ENCODE assay signal across 24 cellular contexts in the genomic region with DNA sequence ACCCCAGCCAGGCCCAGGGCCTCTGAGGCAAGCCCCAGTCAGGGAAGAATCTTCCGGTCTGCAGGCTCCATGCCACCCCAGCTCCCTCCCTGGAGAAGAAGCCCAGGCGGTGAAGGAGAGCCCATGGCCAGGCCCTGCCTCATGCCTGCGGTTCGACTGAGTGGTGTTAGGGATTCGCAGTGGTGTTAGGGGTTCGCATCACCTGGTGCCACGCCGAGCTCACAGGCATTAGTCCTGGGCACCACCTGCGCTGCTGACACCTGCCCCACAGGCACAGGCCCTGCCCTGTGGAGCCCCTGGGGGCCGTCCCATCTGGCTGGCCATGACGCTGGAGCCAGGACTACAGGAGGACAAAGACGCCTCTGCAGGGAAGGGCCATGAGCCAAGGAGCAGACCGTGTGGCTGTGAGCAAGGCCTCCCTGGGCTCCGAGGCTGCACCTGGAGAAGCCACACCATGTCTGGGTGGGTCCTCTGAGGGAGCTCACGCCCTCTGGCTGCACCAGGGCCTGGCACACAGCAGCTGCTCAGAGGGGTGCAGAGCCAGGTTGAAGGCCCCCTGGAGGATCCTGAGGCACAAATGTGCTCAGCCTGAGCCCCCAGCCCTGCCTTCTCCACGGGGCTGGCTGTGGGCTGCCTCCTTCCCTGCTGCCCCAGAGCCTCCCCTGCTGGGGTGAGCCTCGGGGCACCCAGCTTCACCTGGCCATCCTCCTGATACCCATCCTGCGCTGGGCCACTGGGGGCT. TPM values are rescaled to one million over a fixed set of nuclear protein-coding genes. Genes with fewer than 3 reads are reported as not detected.
DNase-seq lines count a peak whose midpoint lies in the region; ATAC-seq, FAIRE-seq and TF ChIP-seq lines count a peak whose summit lies in the region.
"Had no signal": no experiment of that assay in that cellular context is flagged by ENCODE, and none has a peak within 500 bp of the region (broad histone marks: within the 10 kb centered on the region; RNA-seq: fewer than 3 reads in every experiment).

No MANE protein-coding gene starts in this region.

- TF ChIP-seq POLR2A in K562 (conservative IDR thresholded peaks at IDR 0.05), result no peak

- intact Hi-C loops in K562 (cut with micrococcal nuclease), result no loop called here

- peak; percentile 23; the same call in 1 of the 3 replicates for ATAC-seq in K562
- no peak for ATAC-seq in HG02763 (IDR thresholded peaks at IDR 0.05; ENCODE audit: unreplicated experiment)
- ATAC-seq: effector memory CD8-positive, alpha-beta T cell; stimulated activated naive B cell treated with anti-CD40 and anti-IgM and Interleukin-4, amounts not matched to agents 10 μg/mL and 1 μg/mL and 100 μg/mL, for 72 hours had no signal

- no peaks in the 10 kb centered on the region for H3K27me3 ChIP-seq in BLaER1
- no peaks in the 10 kb centered on the region for H3K27me3 ChIP-seq in K562 (ENCODE audit: control insufficient read depth in 2 of 2, insufficient read depth in 2 of 2, low read length in 2 of 2)
- H3K27me3 ChIP-seq: ascending aorta, upper lobe of left lung had no signal

- H3K9me1 ChIP-seq in K562 (ENCODE audit: control insufficient read depth, insufficient read depth, low read length), result no peaks in the 10 kb centered on the region

- CTCF ChIA-PET in K562 (lab: Yijun Ruan, JAX; ENCODE audit: low intra/inter-chr PET ratio), result no interaction called here

- in situ Hi-C loops in K562 (cut with MboI), result no loop called here

- DNase-seq in AG20443 (ENCODE audit: low spot score), result peak; percentile 5
- DNase-seq in K562 (ENCODE audit: extremely low read depth in 1 of 4, low spot score in 3 of 4), result no peak
- DNase-seq in mesenteric fat pad (ENCODE audit: low spot score), result peak; percentile 81
- no peak for DNase-seq in retina
- no peak for DNase-seq in superior temporal gyrus (ENCODE audit: extremely low spot score)
- DNase-seq: activated CD4-positive, alpha-beta memory T cell treated with anti-CD3 and anti-CD28 coated beads for 36 hours; activated effector memory CD4-positive, alpha-beta T cell treated with anti-CD3 and anti-CD28 coated beads, Interleukin-2, amount 50 U/mL, for 16 hours; activated naive CD8-positive, alpha-beta T cell treated with anti-CD3 and anti-CD28 coated beads for 36 hours; COR-L47; DMS53; effector memory CD8-positive, alpha-beta T cell; GDM1; HCEC 1CT; Kasumi-1; NCI-H1417; NCI-H2081; NCI-H748 treated with DMSO at 0.1 percent for 48 hours; occipital lobe; stimulated activated naive B cell treated with anti-CD40 and anti-IgM and Interleukin-4, amounts not matched to agents 10 μg/mL and 1 μg/mL and 100 μg/mL, for 72 hours had no signal

- H3K4me2 ChIP-seq in BLaER1 (peak overlapping the region; percentile 14; the same call in 1 of the 2 replicates), K562 (ENCODE audit: insufficient read depth, low read length) (no peak overlapping the region)

- TF ChIP-seq RAD21 in K562 (CRISPR knock-in tag; conservative IDR thresholded peaks at IDR 0.05 in 1 of 2, IDR thresholded peaks at IDR 0.05 in 1 of 2), result no peak

- H3K4me3 ChIP-seq in BLaER1 (no peak overlapping the region), K562 (no peak overlapping the region)
- H3K4me3 ChIP-seq: ascending aorta, SK-N-MC, upper lobe of left lung had no signal

- WGBS in K562 (ENCODE audit: insufficient coverage, low coverage, missing lambda C conversion rate), result 50% methylated on average over 12 of the region's 18 CpGs

- H4K20me1 ChIP-seq in BLaER1 (no peaks in the 10 kb centered on the region), K562 (replicated peaks; ENCODE audit: control insufficient read depth, insufficient read depth, low read length) (no peaks in the 10 kb centered on the region)

- POLR2A ChIA-PET in K562 (lab: Yijun Ruan, JAX), result no interaction called here

- no peaks in the 10 kb centered on the region for H3K79me2 ChIP-seq in K562 (ENCODE audit: control insufficient read depth, insufficient read depth, low read length)

- H3K9me3 ChIP-seq in BLaER1 (peaks cover 10% of the 10 kb centered on the region; the same call in 1 of the 2 replicates), K562 (replicated peaks; ENCODE audit: control insufficient read depth, insufficient read depth, low read depth, low read length) (no peaks in the 10 kb centered on the region; the same call in 1 of the 2 replicates)
- H3K9me3 ChIP-seq: ascending aorta, upper lobe of left lung had no signal

- TF ChIP-seq EP300 in K562 (IDR thresholded peaks at IDR 0.05; ENCODE audit: low read length), result no peak

- no TSS peak for BruUV-seq in K562 (replicated peaks; lab: Mats Ljungman, UMichigan)

- no peak overlapping the region for H2AFZ ChIP-seq in K562 (ENCODE audit: low read depth, low read length)

- FAIRE-seq in K562 (lab: Jason Lieb, UNC), result no peak

- no peak for TF ChIP-seq CTCF in K562 (IDR thresholded peaks at IDR 0.05 in 2 of 3, conservative IDR thresholded peaks at IDR 0.05 in 1 of 3; ENCODE audit: insufficient read depth in 2 of 3, low read depth in 1 of 3, low read length in 3 of 3)

- H3K9ac ChIP-seq in BLaER1 (no peak overlapping the region), K562 (ENCODE audit: insufficient read depth in 1 of 2, low read depth in 2 of 2, low read length in 2 of 2) (no peak overlapping the region)

- H3K27ac ChIP-seq in BLaER1 (peak overlapping the region; percentile 30; the same call in 1 of the 2 replicates), K562 (ENCODE audit: extremely low read depth, low read depth, low read length) (no peak overlapping the region)
- H3K27ac ChIP-seq: ascending aorta, SK-N-MC, upper lobe of left lung had no signal

- H3K4me1 ChIP-seq in BLaER1 (peaks cover 26% of the 10 kb centered on the region), K562 (replicated peaks in 1 of 2; ENCODE audit: control insufficient read depth in 2 of 2, insufficient read depth in 2 of 2, low read length in 2 of 2) (peaks cover 9 to 27% of the 10 kb centered on the region in 2 experiments)
- H3K4me1 ChIP-seq: ascending aorta, upper lobe of left lung had no signal

- H3K36me3 ChIP-seq in BLaER1 (no peaks in the 10 kb centered on the region), K562 (ENCODE audit: control insufficient read depth, insufficient read depth, low read length) (no peaks in the 10 kb centered on the region)
- H3K36me3 ChIP-seq: ascending aorta, upper lobe of left lung had no signal

TF ChIP-seq in K562, 482 proteins besides CTCF, POLR2A, EP300 and RAD21:
- TF ChIP-seq SLC30A9 (CRISPR knock-in tag; IDR thresholded peaks at IDR 0.05) (no peak), RBBP5 (IDR thresholded peaks at IDR 0.05; ENCODE audit: borderline replicate concordance, insufficient read depth, low read length, poor library complexity, severe bottlenecking) (no peak), MAFG (tag; conservative IDR thresholded peaks at IDR 0.05) (no peak), PREB (CRISPR knock-in tag; IDR thresholded peaks at IDR 0.05) (no peak), CREBBP (IDR thresholded peaks at IDR 0.05; ENCODE audit: low read depth, low read length) (no peak), THRB (CRISPR knock-in tag; conservative IDR thresholded peaks at IDR 0.05) (no peak), KDM1A (IDR thresholded peaks at IDR 0.05) (no peak), NFRKB (IDR thresholded peaks at IDR 0.05; ENCODE audit: low read depth) (no peak)

RNA-seq across cellular contexts. Expression of gene RNF130, which starts 27.6 kb away (rescaled TPM):
- total RNA-seq in K562 (2011; cell fraction: chromatin; rRNA removed; ENCODE audit: low replicate concordance), result 19.1 and 19.5 TPM in 2 replicates
- total RNA-seq in K562 (2011; cell fraction: nucleolus; rRNA removed), result 12.8 and 17.0 TPM in 2 replicates
- total RNA-seq in K562 (2011; cell fraction: nucleoplasm; rRNA removed), result 23.6 and 30.7 TPM in 2 replicates
- 25.7 and 28.0 TPM in 2 replicates for total RNA-seq in K562 (2014; rRNA removed)
- total RNA-seq in K562 (2014; rRNA removed; fragmentation: Illumina TruSeq; extraction: Trizol), result 24.0 and 26.2 TPM in 2 replicates
- total RNA-seq in K562 (2015; rRNA removed; fragmentation: Illumina TruSeq; extraction: Trizol), result 39.4 and 39.5 TPM in 2 replicates
- total RNA-seq in K562 (2021), result 30.0 and 32.2 TPM in 2 replicates
- polyA plus RNA-seq in K562 (2011; rRNA removed), result 29.0 and 31.4 TPM in 2 replicates
- 24.5 and 27.9 TPM in 2 replicates for polyA plus RNA-seq in K562 (2011; cell fraction: cytosol; rRNA removed)
- polyA plus RNA-seq in K562 (2011; cell fraction: nucleus; rRNA removed), result 14.2 and 19.3 TPM in 2 replicates
- polyA plus RNA-seq in K562 (2012), result 31.0 and 76.8 TPM in 2 replicates
- 23.2 and 30.9 TPM in 2 replicates for polyA plus RNA-seq in K562 (2014; fragmentation: Illumina TruSeq; extraction: Trizol)
- 1 to 10 TPM; 5.8 to 6.8 TPM for polyA plus RNA-seq in K562 (2014; fragmentation: Nextera tagmentation; extraction: Ambion mirVana)
- 26.7 and 27.1 TPM in 2 replicates for polyA plus RNA-seq in K562 (2014; rRNA removed)
- 24.2 and 25.4 TPM in 2 replicates for polyA minus RNA-seq in K562 (2011; rRNA and poly(A)+ RNA removed)
- polyA minus RNA-seq in K562 (2011; cell fraction: cytosol; rRNA and poly(A)+ RNA removed), result 11.7 and 14.7 TPM in 2 replicates
- polyA minus RNA-seq in K562 (2011; cell fraction: nucleus; rRNA and poly(A)+ RNA removed), result 10.0 and 13.7 TPM in 2 replicates
- total RNA-seq in mesenteric fat pad, result 135 TPM

Comparison
In these comparisons a context has a peak if more than half of its experiments do, and no peak if none do; other contexts are left out.
1. DNase-seq: peak in AG20443 (single experiment) and mesenteric fat pad (single experiment); none in K562 (0 of 4), retina (single experiment) and superior temporal gyrus (single experiment).